Comparison of ENCODE assay signal across 8 cellular contexts in the genomic region with DNA sequence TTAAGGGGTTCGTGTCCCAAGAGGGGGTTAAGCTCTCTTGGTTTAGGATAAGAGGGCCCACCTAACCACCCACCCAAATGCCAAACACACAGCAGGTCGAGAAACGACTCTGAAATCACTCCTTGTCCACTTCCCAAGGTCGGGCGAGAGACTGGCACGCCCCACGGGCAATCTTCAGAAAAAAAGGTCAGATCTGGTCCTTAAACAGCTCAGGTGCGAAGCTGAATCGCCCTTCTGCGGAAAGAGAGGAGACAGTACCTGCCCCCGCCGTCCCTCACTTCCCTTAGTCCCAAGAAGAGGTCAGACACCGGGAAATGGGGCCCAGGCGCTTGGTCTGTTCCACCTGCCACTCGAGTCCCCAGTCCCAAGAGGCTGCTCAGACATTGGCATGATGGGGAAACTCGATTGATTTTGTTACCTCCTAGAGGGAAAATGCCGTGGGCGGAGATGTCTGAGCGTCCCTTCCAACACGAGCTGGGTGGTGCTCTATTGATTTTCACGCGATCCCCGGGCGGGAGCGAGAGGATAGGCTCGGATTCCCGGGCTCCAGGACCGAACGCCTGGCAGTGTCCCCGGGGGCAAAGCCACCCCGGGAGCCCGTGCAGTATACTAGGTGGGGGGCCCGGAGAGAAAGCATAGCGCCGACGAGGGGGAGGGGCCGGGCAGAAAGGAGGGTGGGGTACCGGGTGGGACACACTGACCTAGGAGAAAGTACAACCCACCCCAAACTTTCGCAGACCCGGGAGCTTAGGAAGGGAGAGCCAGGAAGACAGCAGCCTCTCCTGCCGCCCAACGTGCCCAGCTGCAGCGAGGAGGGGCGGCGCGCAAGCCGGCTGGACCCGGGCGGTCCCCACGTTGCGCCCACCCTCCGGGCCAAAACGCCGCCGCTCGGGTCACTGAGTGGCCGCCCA.
DNase-seq lines count a peak whose midpoint lies in the region; ATAC-seq and TF ChIP-seq lines count a peak whose summit lies in the region.

No MANE protein-coding gene starts in this region.

- TF ChIP-seq CTCF in astrocyte of the spinal cord (IDR thresholded peaks at IDR 0.05; ENCODE audit: low read depth, low read length) = no peak

- peak; percentile 11 for DNase-seq in NCI-H345 (lab: John Stamatoyannopoulos, UW)
- no peak for DNase-seq in NCI-H345 treated with DMSO at 0.1 percent for 48 hours (lab: John Stamatoyannopoulos, UW; ENCODE audit: unreplicated experiment)
- peak; percentile 28 to 88 (median 80) for DNase-seq in NCI-H1417 (lab: John Stamatoyannopoulos, UW)
- peak; percentile 19 for DNase-seq in astrocyte of the spinal cord (ENCODE audit: low read depth, low spot score)
- DNase-seq in iPS-NIHi7 (ENCODE audit: extremely low spot score) = peak; percentile 33
- peak; percentile 10 for DNase-seq in stimulated activated naive CD8-positive, alpha-beta T cell treated with anti-CD3 and anti-CD28 coated beads, Interleukin-15, Interleukin-2, amounts not matched to agents 100 U/mL and 50 U/mL, for 24 hours
- DNase-seq in DMS114 treated with DMSO at 0.1 percent for 48 hours (lab: John Stamatoyannopoulos, UW; ENCODE audit: unreplicated experiment) = no peak
- DNase-seq in stimulated activated CD4-positive, alpha-beta T cell treated with anti-CD3 and anti-CD28 coated beads, Interleukin-1b, Interleukin-23, amount 100 ng/mL, for 48 hours = no peak

- ATAC-seq in stimulated activated naive CD8-positive, alpha-beta T cell treated with anti-CD3 and anti-CD28 coated beads, Interleukin-15, Interleukin-2, amounts not matched to agents 100 U/mL and 50 U/mL, for 24 hours = no peak

- in situ Hi-C loops in astrocyte of the spinal cord (cut with HindIII; ENCODE audit: low sequenced_read_pairs) = no loop called here

- peak overlapping the region; percentile 67 for H3K4me3 ChIP-seq in astrocyte of the spinal cord (ENCODE audit: low read depth, low read length)

Comparison
In these comparisons a context has a peak if more than half of its experiments do, and no peak if none do; other contexts are left out.
1. DNase-seq: peak in NCI-H345 (single experiment), NCI-H1417 (3 of 3), astrocyte of the spinal cord (single experiment), iPS-NIHi7 (single experiment) and stimulated activated naive CD8-positive, alpha-beta T cell treated with anti-CD3 and anti-CD28 coated beads, Interleukin-15, Interleukin-2, amounts not matched to agents 100 U/mL and 50 U/mL, for 24 hours (single experiment); none in NCI-H345 treated with DMSO at 0.1 percent for 48 hours (single experiment), DMS114 treated with DMSO at 0.1 percent for 48 hours (single experiment) and stimulated activated CD4-positive, alpha-beta T cell treated with anti-CD3 and anti-CD28 coated beads, Interleukin-1b, Interleukin-23, amount 100 ng/mL, for 48 hours (single experiment).